ENCODE assay signal across 8 cellular contexts in the genomic region with DNA sequence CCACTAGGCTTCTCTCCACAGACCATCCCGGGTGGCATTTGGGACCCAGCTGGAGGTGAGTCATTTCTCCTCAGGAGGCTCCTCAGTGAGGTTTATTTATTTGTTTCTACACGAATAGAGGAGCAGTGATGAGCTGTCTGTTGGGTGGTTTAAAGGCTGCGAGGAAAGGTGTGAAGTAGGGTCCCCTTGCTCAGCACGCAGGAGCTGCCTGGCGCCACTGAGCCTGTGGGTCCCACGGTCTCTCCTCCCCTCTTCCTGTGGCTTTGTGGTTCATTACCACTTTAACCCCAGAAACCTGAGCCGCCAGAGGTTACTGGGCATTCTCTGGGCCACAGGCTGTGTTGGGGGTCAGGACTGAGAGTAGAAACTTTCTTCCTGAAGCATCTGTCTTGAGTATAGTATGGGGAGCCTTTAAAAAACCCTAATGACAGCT. TPM values are rescaled to one million over a fixed set of nuclear protein-coding genes. Genes with fewer than 3 reads are reported as not detected.
DNase-seq lines count a peak whose midpoint lies in the region; ATAC-seq and TF ChIP-seq lines count a peak whose summit lies in the region.

No MANE protein-coding gene starts in this region.

- DNase-seq in ACHN (peak; percentile 76), MV-4-11 (lab: John Stamatoyannopoulos, UW) (peak; percentile 48), superior temporal gyrus (ENCODE audit: extremely low spot score) (no peak), progenitor cell of endocrine pancreas (ENCODE audit: low spot score, unreplicated experiment) (no peak), erythroblast (lab: John Stamatoyannopoulos, UW) (no peak), NCI-H1694 treated with DMSO at 0.1 percent for 48 hours (lab: John Stamatoyannopoulos, UW) (no peak)
- peak in 2 of 3 experiments; percentile 9 to 15 for DNase-seq in effector memory CD8-positive, alpha-beta T cell

- H3K4me3 Mint-ChIP-seq in effector memory CD8-positive, alpha-beta T cell, result peak overlapping the region; percentile 54 to 59
- H3K4me3 Mint-ChIP-seq in progenitor cell of endocrine pancreas (ENCODE audit: low read depth), result no peak overlapping the region

- H3K9me3 Mint-ChIP-seq in effector memory CD8-positive, alpha-beta T cell, result no peaks in the 10 kb centered on the region
- H3K9me3 Mint-ChIP-seq in progenitor cell of endocrine pancreas (ENCODE audit: low read depth), result no peaks in the 10 kb centered on the region

- peaks cover 14 to 15% of the 10 kb centered on the region in 2 donors for H3K4me1 Mint-ChIP-seq in effector memory CD8-positive, alpha-beta T cell (ENCODE audit: low read depth in 2 of 2)
- no peaks in the 10 kb centered on the region for H3K4me1 Mint-ChIP-seq in progenitor cell of endocrine pancreas (ENCODE audit: low read depth)

- peaks cover 0 to 10% of the 10 kb centered on the region in 2 donors for H3K27me3 Mint-ChIP-seq in effector memory CD8-positive, alpha-beta T cell
- H3K27me3 Mint-ChIP-seq in progenitor cell of endocrine pancreas, result peaks cover 5% of the 10 kb centered on the region

- H3K36me3 Mint-ChIP-seq in effector memory CD8-positive, alpha-beta T cell (ENCODE audit: insufficient read depth), result no peaks in the 10 kb centered on the region
- H3K36me3 Mint-ChIP-seq in progenitor cell of endocrine pancreas (ENCODE audit: insufficient read depth), result no peaks in the 10 kb centered on the region

- peak overlapping the region; percentile 28 to 68 for H3K27ac Mint-ChIP-seq in effector memory CD8-positive, alpha-beta T cell
- H3K27ac Mint-ChIP-seq in progenitor cell of endocrine pancreas, result no peak overlapping the region

- TF ChIP-seq POLR2A in erythroblast (IDR thresholded peaks at IDR 0.05; ENCODE audit: low read length), result no peak

- in situ Hi-C loops in ACHN (cut with HindIII; ENCODE audit: low pct_ligation_motif_present, low pct_unique_long_range_greater_than_20kb, low sequenced_read_pairs), result no loop called here

- no peak for TF ChIP-seq CTCF in progenitor cell of endocrine pancreas (IDR thresholded peaks at IDR 0.05; ENCODE audit: unreplicated experiment)

- ATAC-seq in GM19395 (IDR thresholded peaks at IDR 0.05; ENCODE audit: unreplicated experiment), result peak; percentile 77
- ATAC-seq in effector memory CD8-positive, alpha-beta T cell (replicated peaks), result peak; percentile 81

RNA-seq across cellular contexts. Expression of a gene that starts 39.9 kb away (rescaled TPM):
- 2.0 and 3.1 TPM in 2 replicates for total RNA-seq in progenitor cell of endocrine pancreas

RNA-seq across cellular contexts. Expression of a gene that starts 57.0 kb away (rescaled TPM):
- total RNA-seq in progenitor cell of endocrine pancreas, result not detected in 2 replicates

RNA-seq across cellular contexts. Expression of a gene that starts 57.2 kb away (rescaled TPM):
- total RNA-seq in progenitor cell of endocrine pancreas, result not detected in 2 replicates

Comparison
In these comparisons a context has a peak if more than half of its experiments do, and no peak if none do; other contexts are left out.
1. DNase-seq: peak in ACHN (single experiment), MV-4-11 (single experiment) and effector memory CD8-positive, alpha-beta T cell (2 of 3); none in superior temporal gyrus (single experiment), progenitor cell of endocrine pancreas (single experiment), erythroblast (0 of 2) and NCI-H1694 treated with DMSO at 0.1 percent for 48 hours (single experiment).